Comparison of ENCODE assay signal across 8 cellular contexts in genomic region chr5:122076669-122077450, GRCh38. TPM values are rescaled to one million over a fixed set of nuclear protein-coding genes. Genes with fewer than 3 reads are reported as not detected.
DNase-seq lines count a peak whose midpoint lies in the region; ATAC-seq and TF ChIP-seq lines count a peak whose summit lies in the region.

No MANE protein-coding gene starts in this region.

- H4K20me1 ChIP-seq in osteoblast (ENCODE audit: insufficient read depth, low read length) = peaks cover 35% of the 10 kb centered on the region
- H4K20me1 ChIP-seq in Karpas-422 (ENCODE audit: insufficient read depth, low read depth, low read length) = no peaks in the 10 kb centered on the region

- H3K4me1 ChIP-seq in heart left ventricle (peaks cover 0 to 25% (median 14%) of the 10 kb centered on the region in 12 donors), osteoblast (ENCODE audit: insufficient read depth, low read length) (peaks cover 65% of the 10 kb centered on the region), Karpas-422 (ENCODE audit: low read length) (no peaks in the 10 kb centered on the region)

- H3K27me3 Mint-ChIP-seq in activated T-cell treated with anti-CD3 and anti-CD28 coated beads, Interleukin-2, amount 50 U/mL, for 24 hours = peaks cover 79% of the 10 kb centered on the region
- H3K27me3 Mint-ChIP-seq in activated naive CD8-positive, alpha-beta T cell treated with anti-CD3 and anti-CD28 coated beads, Interleukin-2, amount 50 U/mL, for 24 hours = peaks cover 55% of the 10 kb centered on the region

- H3K27me3 ChIP-seq in heart left ventricle (peaks cover 0 to 31% (median 0%) of the 10 kb centered on the region in 9 donors), osteoblast (ENCODE audit: insufficient read depth, low read length) (no peaks in the 10 kb centered on the region), Karpas-422 (ENCODE audit: low read length) (no peaks in the 10 kb centered on the region)

- peaks cover 18% of the 10 kb centered on the region for H3K4me1 Mint-ChIP-seq in activated T-cell treated with anti-CD3 and anti-CD28 coated beads, Interleukin-2, amount 50 U/mL, for 24 hours (ENCODE audit: low read depth)
- H3K4me1 Mint-ChIP-seq in activated naive CD8-positive, alpha-beta T cell treated with anti-CD3 and anti-CD28 coated beads, Interleukin-2, amount 50 U/mL, for 24 hours = peaks cover 18% of the 10 kb centered on the region

- peak overlapping the region; percentile 67 for H3K4me3 Mint-ChIP-seq in activated T-cell treated with anti-CD3 and anti-CD28 coated beads, Interleukin-2, amount 50 U/mL, for 24 hours
- H3K4me3 Mint-ChIP-seq in activated naive CD8-positive, alpha-beta T cell treated with anti-CD3 and anti-CD28 coated beads, Interleukin-2, amount 50 U/mL, for 24 hours = peak overlapping the region; percentile 70

- TF ChIP-seq CTCF in heart left ventricle (IDR thresholded peaks at IDR 0.05) (peak; percentile 41 to 74 (median 66)), osteoblast (IDR thresholded peaks at IDR 0.05; ENCODE audit: extremely low read depth, low read depth, low read length) (peak; percentile 89)

- no peaks in the 10 kb centered on the region for H3K9me3 Mint-ChIP-seq in activated T-cell treated with anti-CD3 and anti-CD28 coated beads, Interleukin-2, amount 50 U/mL, for 24 hours
- H3K9me3 Mint-ChIP-seq in activated naive CD8-positive, alpha-beta T cell treated with anti-CD3 and anti-CD28 coated beads, Interleukin-2, amount 50 U/mL, for 24 hours = no peaks in the 10 kb centered on the region

- peaks cover 0 to 18% (median 0%) of the 10 kb centered on the region in 9 donors for H3K36me3 ChIP-seq in heart left ventricle
- H3K36me3 ChIP-seq in osteoblast (ENCODE audit: insufficient read depth, low read length) = peaks cover 38% of the 10 kb centered on the region
- H3K36me3 ChIP-seq in Karpas-422 (ENCODE audit: insufficient read depth, low read length) = no peaks in the 10 kb centered on the region

- H3K4me2 ChIP-seq in osteoblast (ENCODE audit: insufficient read depth, low read length) (peak overlapping the region; percentile 88), Karpas-422 (ENCODE audit: low read depth, low read length, poor library complexity, severe bottlenecking) (no peak overlapping the region)

- H3K9me3 ChIP-seq in heart left ventricle (no peaks in the 10 kb centered on the region), osteoblast (ENCODE audit: low read depth, low read length) (no peaks in the 10 kb centered on the region), Karpas-422 (ENCODE audit: low read length) (no peaks in the 10 kb centered on the region)

- no peaks in the 10 kb centered on the region for H3K36me3 Mint-ChIP-seq in activated T-cell treated with anti-CD3 and anti-CD28 coated beads, Interleukin-2, amount 50 U/mL, for 24 hours (ENCODE audit: low read depth)
- H3K36me3 Mint-ChIP-seq in activated naive CD8-positive, alpha-beta T cell treated with anti-CD3 and anti-CD28 coated beads, Interleukin-2, amount 50 U/mL, for 24 hours (ENCODE audit: low read depth) = no peaks in the 10 kb centered on the region

- no peak overlapping the region for H3K9ac ChIP-seq in Karpas-422 (ENCODE audit: low read length)

- H3K27ac ChIP-seq in heart left ventricle = peak overlapping the region in 7 of 12 donors; percentile 7 to 62 (median 32)
- peak overlapping the region; percentile 96 for H3K27ac ChIP-seq in osteoblast (ENCODE audit: low read depth, low read length)
- H3K27ac ChIP-seq in Karpas-422 (ENCODE audit: low read length) = no peak overlapping the region

- H3K79me2 ChIP-seq in osteoblast (ENCODE audit: insufficient read depth, low read length) = peaks cover 55% of the 10 kb centered on the region
- H3K79me2 ChIP-seq in Karpas-422 (ENCODE audit: low read length) = no peaks in the 10 kb centered on the region

- TF ChIP-seq POLR2A in heart left ventricle (IDR thresholded peaks at IDR 0.05) = no peak

- WGBS in heart left ventricle, 4 donors = 1 to 3% (median 1%) methylated on average over 27 to 48 of the region's 48 CpGs

- H3K4me3 ChIP-seq in heart left ventricle = peak overlapping the region; percentile 24 to 71 (median 62)
- peak overlapping the region; percentile 92 for H3K4me3 ChIP-seq in osteoblast (ENCODE audit: insufficient read depth, low read length)
- no peak overlapping the region for H3K4me3 ChIP-seq in Karpas-422 (ENCODE audit: low read length)

- H3K27ac Mint-ChIP-seq in activated T-cell treated with anti-CD3 and anti-CD28 coated beads, Interleukin-2, amount 50 U/mL, for 24 hours = no peak overlapping the region
- H3K27ac Mint-ChIP-seq in activated naive CD8-positive, alpha-beta T cell treated with anti-CD3 and anti-CD28 coated beads, Interleukin-2, amount 50 U/mL, for 24 hours = no peak overlapping the region

- DNase-seq in activated T-cell treated with anti-CD3 and anti-CD28 coated beads, Interleukin-2, amount 50 U/mL, for 24 hours = peak; percentile 51
- no peak for DNase-seq in activated T-cell treated with anti-CD3 and anti-CD28 coated beads, Interleukin-2, amount 50 U/mL, for 1 hour
- DNase-seq in NCI-H82 (lab: John Stamatoyannopoulos, UW) (peak; percentile 77), heart left ventricle (peak; percentile 52 to 75 (median 73)), osteoblast (ENCODE audit: insufficient read length, low spot score, missing footprints) (peak; percentile 84), Karpas-422 (no peak)
- DNase-seq in activated naive CD8-positive, alpha-beta T cell treated with anti-CD3 and anti-CD28 coated beads, Interleukin-2, amount 50 U/mL, for 24 hours = peak; percentile 68

- intact Hi-C loops in heart left ventricle (cut with DNase I) = loop anchor here in 6 of 10 donors (2.0 to 10.0 kb wide), 4 partner anchors 102 to 112 kb away; partner anchors contain the start of gene SRFBP1 (in 3 of the 6)

- H2AFZ ChIP-seq in osteoblast (ENCODE audit: low read length) (peak overlapping the region; percentile 47), Karpas-422 (ENCODE audit: low read length) (no peak overlapping the region)

- ATAC-seq in HG03135 (IDR thresholded peaks at IDR 0.05; ENCODE audit: unreplicated experiment) = peak; percentile 44
- peak; percentile 67 for ATAC-seq in activated naive CD8-positive, alpha-beta T cell treated with anti-CD3 and anti-CD28 coated beads, Interleukin-2, amount 50 U/mL, for 24 hours
- ATAC-seq in heart left ventricle = peak; percentile 29 to 76 (median 74)

- H3K9me2 ChIP-seq in Karpas-422 (replicated peaks; ENCODE audit: insufficient read depth, low read length) = no peaks in the 10 kb centered on the region

RNA-seq across cellular contexts. Expression of gene LOX, which starts 1.2 kb away (rescaled TPM):
- total RNA-seq in heart left ventricle (10 to 100 TPM in 2 of 9 donors, 1 to 10 TPM in 7; 1.8 to 23.2 (median 4.4) TPM), osteoblast (314 and 317 TPM in 2 replicates)
- polyA plus RNA-seq in heart left ventricle = 1 to 10 TPM; 1.1 to 3.0 TPM
- not detected in 2 replicates for total RNA-seq in Karpas-422 (2014; rRNA removed; shearing (Covaris generic); ENCODE audit: low replicate concordance)

RNA-seq across cellular contexts. Expression of gene ZNF474, which starts 52.5 kb away (rescaled TPM):
- under 1 TPM in 4 of 9 donors, not detected in 5; 0.14 to 0.25 (median 0.20) TPM for total RNA-seq in heart left ventricle
- polyA plus RNA-seq in heart left ventricle = under 1 TPM in 1 of 2 donors, not detected in 1; 0.03 TPM
- total RNA-seq in osteoblast = 0.29 and 0.72 TPM in 2 replicates
- total RNA-seq in Karpas-422 (2014; rRNA removed; shearing (Covaris generic); ENCODE audit: low replicate concordance) = not detected in 2 replicates

Comparison
In these comparisons a context has a peak if more than half of its experiments do, and no peak if none do; other contexts are left out.
1. DNase-seq: peak in activated T-cell treated with anti-CD3 and anti-CD28 coated beads, Interleukin-2, amount 50 U/mL, for 24 hours (single experiment), NCI-H82 (single experiment), activated naive CD8-positive, alpha-beta T cell treated with anti-CD3 and anti-CD28 coated beads, Interleukin-2, amount 50 U/mL, for 24 hours (single experiment), heart left ventricle (5 of 5) and osteoblast (single experiment); none in activated T-cell treated with anti-CD3 and anti-CD28 coated beads, Interleukin-2, amount 50 U/mL, for 1 hour (single experiment) and Karpas-422 (single experiment).
2. RNA of gene LOX, which starts 1.2 kb away (total RNA-seq): 314 to 317 TPM in osteoblast; 1.8 to 23.2 TPM in heart left ventricle and not detected in Karpas-422; every median in the first group is over 10 times any median in the second.
3. Peak in every context shown above with its lines, with median percentiles within 50 percentile points of each other: ATAC-seq.